1 cellular context compared by ENCODE assay signal in genomic region chr20:44274303-44275017, GRCh38.
A peak's percentile ranks its signal among the peaks of the same experiment; 100 is the strongest.
TF ChIP-seq lines count a peak whose summit lies in the region.

No MANE protein-coding gene starts in this region.

TF ChIP-seq in HepG2, 621 proteins besides CTCF, POLR2A, EP300 and RAD21 (continued from another document and continues in another):
- no peak for TF ChIP-seq TRAFD1 (CRISPR knock-in tag; IDR thresholded peaks at IDR 0.05; ENCODE audit: borderline replicate concordance)
- 0 out of 2 replicates have a peak, but pooled peaks have one; percentile 41 for TF ChIP-seq TCF7L2 (IDR thresholded peaks at IDR 0.05; ENCODE audit: low read depth, low read length)
- 0 out of 2 replicates have a peak, but pooled peaks have one; percentile 17 for TF ChIP-seq ZGPAT (CRISPR knock-in tag; IDR thresholded peaks at IDR 0.05)
- no peak for TF ChIP-seq ZNF616 (CRISPR knock-in tag; IDR thresholded peaks at IDR 0.05; ENCODE audit: low read depth)
- no peak for TF ChIP-seq ZHX2 (IDR thresholded peaks at IDR 0.05; ENCODE audit: low read depth)
- TF ChIP-seq ZHX2 (CRISPR knock-in tag; IDR thresholded peaks at IDR 0.05; ENCODE audit: borderline replicate concordance) = no peak
- TF ChIP-seq ETV5 (CRISPR knock-in tag; IDR thresholded peaks at IDR 0.05; ENCODE audit: borderline replicate concordance) = peak; percentile 32; the same call in 1 of the 2 replicates
- TF ChIP-seq PCBP2 (optimal IDR thresholded peaks at IDR 0.05; ENCODE audit: low read depth, low read length, poor library complexity, severe bottlenecking) = no peak
- no peak for TF ChIP-seq LBX2 (CRISPR knock-in tag; IDR thresholded peaks at IDR 0.05; ENCODE audit: borderline replicate concordance)
- TF ChIP-seq MED1 (CRISPR knock-in tag; IDR thresholded peaks at IDR 0.05) = 0 out of 2 replicates have a peak, but pooled peaks have one; percentile 24
- TF ChIP-seq ZNF101 (CRISPR knock-in tag; IDR thresholded peaks at IDR 0.05; ENCODE audit: borderline replicate concordance, low read depth) = no peak
- no peak for TF ChIP-seq ZNF780A (CRISPR knock-in tag; IDR thresholded peaks at IDR 0.05)
- no peak for TF ChIP-seq NFE2L2 (IDR thresholded peaks at IDR 0.05; ENCODE audit: low read length)
- TF ChIP-seq ZNF33A (CRISPR knock-in tag; IDR thresholded peaks at IDR 0.05; ENCODE audit: borderline replicate concordance) = no peak
- TF ChIP-seq ZNF225 (CRISPR knock-in tag; IDR thresholded peaks at IDR 0.05) = no peak
- no peak for TF ChIP-seq MXD3 (CRISPR knock-in tag; IDR thresholded peaks at IDR 0.05)
- TF ChIP-seq KDM5B (CRISPR knock-in tag; IDR thresholded peaks at IDR 0.05; ENCODE audit: borderline replicate concordance) = no peak
- TF ChIP-seq ZBTB10 (CRISPR knock-in tag; IDR thresholded peaks at IDR 0.05; ENCODE audit: borderline replicate concordance) = 0 out of 2 replicates have a peak, but pooled peaks have one; percentile 63
- peak in 1 of 2 experiments; percentile 12; a peak in 1 of 4 replicates for TF ChIP-seq HMGXB4 (CRISPR knock-in tag; IDR thresholded peaks at IDR 0.05; ENCODE audit: borderline replicate concordance in 1 of 2, low read depth in 1 of 2)
- TF ChIP-seq ETV6 (CRISPR knock-in tag; conservative IDR thresholded peaks at IDR 0.05) = no peak
- peak; percentile 57 for TF ChIP-seq NFIC (IDR thresholded peaks at IDR 0.05; ENCODE audit: low read length)
- TF ChIP-seq STAT5B (CRISPR knock-in tag; IDR thresholded peaks at IDR 0.05) = no peak
- no peak for TF ChIP-seq ZNF615 (CRISPR knock-in tag; IDR thresholded peaks at IDR 0.05; ENCODE audit: borderline replicate concordance)
- no peak for TF ChIP-seq ZNF329 (CRISPR knock-in tag; IDR thresholded peaks at IDR 0.05; ENCODE audit: low read depth)
- no peak for TF ChIP-seq PRDM4 (CRISPR knock-in tag; IDR thresholded peaks at IDR 0.05; ENCODE audit: borderline replicate concordance)
- no peak for TF ChIP-seq ZZZ3 (CRISPR knock-in tag; IDR thresholded peaks at IDR 0.05; ENCODE audit: borderline replicate concordance)
- TF ChIP-seq ZC3H4 (CRISPR knock-in tag; IDR thresholded peaks at IDR 0.05; ENCODE audit: borderline replicate concordance) = no peak
- TF ChIP-seq HIVEP1 (CRISPR knock-in tag; IDR thresholded peaks at IDR 0.05) = peak; percentile 49; the same call in 1 of the 2 replicates
- TF ChIP-seq ARNT2 (CRISPR knock-in tag; IDR thresholded peaks at IDR 0.05; ENCODE audit: low read depth) = no peak
- TF ChIP-seq LCORL (IDR thresholded peaks at IDR 0.05) = peak; percentile 79
- no peak; the same call in 1 of the 2 replicates for TF ChIP-seq LCORL (CRISPR knock-in tag; IDR thresholded peaks at IDR 0.05)
- no peak for TF ChIP-seq NFATC3 (CRISPR knock-in tag; IDR thresholded peaks at IDR 0.05)
- no peak for TF ChIP-seq HNF1A (IDR thresholded peaks at IDR 0.05; ENCODE audit: low read depth)
- TF ChIP-seq HNF1A (CRISPR knock-in tag; IDR thresholded peaks at IDR 0.05; ENCODE audit: borderline replicate concordance) = peak; percentile 43; the same call in 1 of the 2 replicates
- peak; percentile 38; the same call in 1 of the 2 replicates for TF ChIP-seq ZNF556 (CRISPR knock-in tag; IDR thresholded peaks at IDR 0.05; ENCODE audit: borderline replicate concordance)
